26 cellular contexts compared by ENCODE assay signal in genomic region chr13:56457535-56458200, GRCh38.
"Had no signal": no experiment of that assay in that cellular context is flagged by ENCODE, and none has a peak within 500 bp of the region (broad histone marks: within the 10 kb centered on the region; RNA-seq: fewer than 3 reads in every experiment).

No MANE protein-coding gene starts in this region.

- H3K36me3 ChIP-seq: ascending aorta, MG63 had no signal

- H3K27me3 ChIP-seq: ascending aorta, body of pancreas had no signal

- H3K9me3 ChIP-seq: ascending aorta, body of pancreas, MG63 had no signal

- H3K27me3 Mint-ChIP-seq: activated CD4-positive, alpha-beta memory T cell treated with anti-CD3 and anti-CD28 coated beads for 36 hours; activated CD4-positive, alpha-beta T cell treated with anti-CD3 and anti-CD28 coated beads, Interleukin-2, amount 10 ng/mL, durations not matched to agents 7 days and 5 days; activated naive CD8-positive, alpha-beta T cell treated with anti-CD3 and anti-CD28 coated beads, Interleukin-2, amount 50 U/mL, for 24 hours had no signal

- H3K4me3 Mint-ChIP-seq: activated CD4-positive, alpha-beta memory T cell treated with anti-CD3 and anti-CD28 coated beads for 36 hours; activated CD4-positive, alpha-beta T cell treated with anti-CD3 and anti-CD28 coated beads, Interleukin-2, amount 10 ng/mL, durations not matched to agents 7 days and 5 days; activated naive CD8-positive, alpha-beta T cell treated with anti-CD3 and anti-CD28 coated beads, Interleukin-2, amount 50 U/mL, for 24 hours; activated T-cell treated with anti-CD3 and anti-CD28 coated beads, Interleukin-2, amount 50 U/mL, for 4 hours had no signal

- FAIRE-seq: bronchial epithelial cell had no signal

- ATAC-seq: activated naive CD4-positive, alpha-beta T cell treated with anti-CD3 and anti-CD28 coated beads, Interleukin-2, amount 50 U/mL, for 72 hours; activated naive CD8-positive, alpha-beta T cell treated with anti-CD3 and anti-CD28 coated beads, Interleukin-2, amount 50 U/mL, for 24 hours; activated T-cell treated with anti-CD3 and anti-CD28 coated beads, Interleukin-2, amount 50 U/mL, for 4 hours; body of pancreas; Panc1; Right ventricle myocardium inferior had no signal

- H3K9ac ChIP-seq: SK-N-SH had no signal

- H3K36me3 Mint-ChIP-seq: activated CD4-positive, alpha-beta memory T cell treated with anti-CD3 and anti-CD28 coated beads for 36 hours had no signal

- H3K27ac Mint-ChIP-seq: activated CD4-positive, alpha-beta memory T cell treated with anti-CD3 and anti-CD28 coated beads for 36 hours; activated CD4-positive, alpha-beta T cell treated with anti-CD3 and anti-CD28 coated beads, Interleukin-2, amount 10 ng/mL, durations not matched to agents 7 days and 5 days; activated naive CD4-positive, alpha-beta T cell treated with anti-CD3 and anti-CD28 coated beads, Interleukin-2, amount 50 U/mL, for 72 hours; activated naive CD8-positive, alpha-beta T cell treated with anti-CD3 and anti-CD28 coated beads, Interleukin-2, amount 50 U/mL, for 24 hours had no signal

- H3K4me1 ChIP-seq: ascending aorta, body of pancreas had no signal

- H3K4me2 ChIP-seq: SK-N-SH had no signal

- H3K4me1 Mint-ChIP-seq: activated CD4-positive, alpha-beta T cell treated with anti-CD3 and anti-CD28 coated beads, Interleukin-2, amount 10 ng/mL, durations not matched to agents 7 days and 5 days; activated naive CD8-positive, alpha-beta T cell treated with anti-CD3 and anti-CD28 coated beads, Interleukin-2, amount 50 U/mL, for 24 hours had no signal

- DNase-seq: activated CD4-positive, alpha-beta memory T cell treated with anti-CD3 and anti-CD28 coated beads for 36 hours; activated CD4-positive, alpha-beta T cell treated with anti-CD3 and anti-CD28 coated beads, Interleukin-2, amount 10 ng/mL, durations not matched to agents 7 days and 5 days; activated CD4-positive, CD25-positive, alpha-beta regulatory T cell; activated CD8-positive, alpha-beta memory T cell treated with anti-CD3 and anti-CD28 coated beads for 24 hours; activated effector memory CD4-positive, alpha-beta T cell treated with anti-CD3 and anti-CD28 coated beads, Interleukin-2, amount 50 U/mL, for 16 hours; activated naive CD4-positive, alpha-beta T cell treated with Interleukin-2 at 50 U/mL for 16 hours; activated naive CD8-positive, alpha-beta T cell treated with anti-CD3 and anti-CD28 coated beads, Interleukin-2, amount 50 U/mL, for 24 hours; activated T-cell treated with anti-CD3 and anti-CD28 coated beads, Interleukin-2, amount 50 U/mL, for 4 hours; amniotic stem cell; body of pancreas; central memory CD4-positive, alpha-beta T cell; MG63; NCI-H1105; NCI-H1436; NCI-H1694 treated with DMSO at 0.1 percent for 48 hours; NCI-H2029 treated with DMSO at 0.1 percent for 48 hours; NCI-H526 treated with DMSO at 0.1 percent for 48 hours; RPMI8226; SK-N-SH; T-helper 1 cell had no signal

- H3K4me3 ChIP-seq: ascending aorta, body of pancreas, MG63 had no signal

- H3K27ac ChIP-seq: ascending aorta, body of pancreas, VCaP had no signal
